13 cellular contexts compared by ENCODE assay signal in the genomic region with DNA sequence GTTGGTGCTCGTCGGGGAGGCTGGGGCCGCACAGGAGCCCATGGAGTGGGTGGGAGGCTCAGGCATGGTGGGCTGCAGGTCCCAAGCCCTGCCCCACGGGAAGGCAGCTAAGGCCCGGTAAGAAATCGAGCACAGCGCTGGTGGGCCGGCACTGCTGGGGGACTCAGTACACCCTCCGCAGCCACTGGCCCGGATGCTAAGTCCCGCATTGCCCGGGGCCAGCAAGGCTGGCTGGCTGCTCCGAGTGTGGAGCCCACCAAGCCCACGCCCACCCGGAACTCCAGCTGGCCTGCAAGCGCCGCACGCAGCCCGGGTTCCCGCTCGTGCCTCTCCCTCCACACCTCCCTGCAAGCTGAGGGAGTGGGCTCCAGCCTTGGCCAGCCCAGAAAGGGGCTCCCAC. TPM values are rescaled to one million over a fixed set of nuclear protein-coding genes. Genes with fewer than 3 reads are reported as not detected.
"Had no signal": no experiment of that assay in that cellular context is flagged by ENCODE, and none has a peak within 500 bp of the region (broad histone marks: within the 10 kb centered on the region; RNA-seq: fewer than 3 reads in every experiment).

No MANE protein-coding gene starts in this region.

RNA-seq across cellular contexts. Expression of a gene that starts 39.2 kb away (rescaled TPM):
- total RNA-seq: activated B cell treated with CpG ODN at 0.5 μM for 24 hours; activated CD4-positive, alpha-beta memory T cell treated with anti-CD3 and anti-CD28 coated beads for 36 hours; activated CD4-positive, alpha-beta memory T cell treated with anti-CD3 and anti-CD28 coated beads, Interleukin-2, amount 10 ng/mL, durations not matched to agents 7 days and 5 days; activated CD4-positive, alpha-beta T cell treated with anti-CD3 and anti-CD28 coated beads for 36 hours; activated CD4-positive, alpha-beta T cell treated with anti-CD3 and anti-CD28 coated beads, Interleukin-2, amount 10 ng/mL, durations not matched to agents 7 days and 5 days; activated CD8-positive, alpha-beta memory T cell treated with anti-CD3 and anti-CD28 coated beads for 36 hours; activated CD8-positive, alpha-beta memory T cell treated with anti-CD3 and anti-CD28 coated beads, Interleukin-2, amount 10 ng/mL, durations not matched to agents 7 days and 5 days; activated CD8-positive, alpha-beta T cell treated with anti-CD3 and anti-CD28 coated beads for 36 hours; activated CD8-positive, alpha-beta T cell treated with anti-CD3 and anti-CD28 coated beads, Interleukin-2, amount 10 ng/mL, durations not matched to agents 7 days and 5 days; T-cell; T-helper 1 cell treated with Interleukin-12 subunit alpha and Interleukin-12 subunit beta and Interleukin-4 antibody, amounts not matched to agents 30 ng/mL and 1 ng/mL, for 36 hours; T-helper 17 cell; T-helper 2 cell treated with Interferon-gamma antibody and Interleukin-4, amounts not matched to agents 100 ng/mL and 5 ng/mL, for 36 hours had no signal
